18 cellular contexts compared by ENCODE assay signal in the genomic region with DNA sequence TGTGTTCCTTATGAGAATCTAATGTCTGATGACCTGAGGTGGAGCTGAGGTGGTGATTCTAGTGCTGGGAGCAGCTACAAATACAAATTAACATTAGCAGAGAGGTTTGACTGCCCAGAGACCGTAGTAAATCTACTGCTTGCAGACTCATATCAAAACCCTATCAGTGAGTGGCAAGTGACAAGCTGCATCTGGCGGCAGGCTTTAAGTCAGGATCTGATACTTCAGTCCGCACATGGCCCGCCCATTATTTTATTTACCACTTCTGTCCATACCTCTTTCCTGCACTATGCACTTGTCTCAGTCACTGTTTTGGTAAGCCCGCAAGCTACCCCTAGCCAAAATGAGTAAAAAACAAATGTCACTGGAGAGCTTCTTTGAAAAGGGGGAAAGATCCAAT. TPM values are rescaled to one million over a fixed set of nuclear protein-coding genes. Genes with fewer than 3 reads are reported as not detected.
DNase-seq lines count a peak whose midpoint lies in the region; ATAC-seq, FAIRE-seq and TF ChIP-seq lines count a peak whose summit lies in the region.
"Had no signal": no experiment of that assay in that cellular context is flagged by ENCODE, and none has a peak within 500 bp of the region (broad histone marks: within the 10 kb centered on the region; RNA-seq: fewer than 3 reads in every experiment).

No MANE protein-coding gene starts in this region.

- no peak for ATAC-seq in K562

- TF ChIP-seq CTCF in CD14-positive monocyte (IDR thresholded peaks at IDR 0.05) (no peak), OCI-LY1 (IDR thresholded peaks at IDR 0.05; ENCODE audit: low read length) (no peak), K562 (IDR thresholded peaks at IDR 0.05 in 2 of 3, conservative IDR thresholded peaks at IDR 0.05 in 1 of 3; ENCODE audit: insufficient read depth in 2 of 3, low read depth in 1 of 3, low read length in 3 of 3) (no peak), A673 (conservative IDR thresholded peaks at IDR 0.05; ENCODE audit: low read depth, low read length) (no peak), WERI-Rb-1 (IDR thresholded peaks at IDR 0.05; ENCODE audit: low read depth, low read length) (no peak)

- peak overlapping the region in 1 of 2 donors; percentile 23 for H3K4me3 Mint-ChIP-seq in CD14-positive monocyte
- H3K4me3 Mint-ChIP-seq: nephron progenitor cell had no signal

- peaks cover 67% of the 10 kb centered on the region for H3K4me1 ChIP-seq in OCI-LY1 (ENCODE audit: insufficient read depth, low read length, severe bottlenecking)
- peaks cover 0 to 2% of the 10 kb centered on the region in 2 experiments; a peak in 3 of 5 replicates for H3K4me1 ChIP-seq in K562 (replicated peaks in 1 of 2; ENCODE audit: control insufficient read depth in 2 of 2, insufficient read depth in 2 of 2, low read length in 2 of 2)
- H3K4me1 ChIP-seq in A673 (ENCODE audit: insufficient read depth, low read length, poor library complexity, severe bottlenecking) = peaks cover 21% of the 10 kb centered on the region
- H3K4me1 ChIP-seq: sigmoid colon had no signal

- DNase-seq in CD14-positive monocyte (ENCODE audit: low spot score) = no peak
- DNase-seq in GM18507 (ENCODE audit: extremely low spot score, insufficient read length, low read depth) = no peak
- DNase-seq in K562 (ENCODE audit: extremely low read depth in 1 of 4, low spot score in 3 of 4) = no peak
- no peak for DNase-seq in A673 (ENCODE audit: low spot score)
- no peak for DNase-seq in SIG-M5 (lab: John Stamatoyannopoulos, UW)
- no peak for DNase-seq in NCI-H2171 treated with DMSO at 0.1 percent for 48 hours (lab: John Stamatoyannopoulos, UW)
- no peak for DNase-seq in WERI-Rb-1
- DNase-seq: activated gamma-delta T cell treated with Interleukin-2 at 50 U/mL for 16 hours, NCI-H1930, NCI-H774, nephron progenitor cell, sigmoid colon had no signal

- no peak for TF ChIP-seq POLR2A in K562 (conservative IDR thresholded peaks at IDR 0.05)

- peaks cover 32% of the 10 kb centered on the region for H3K79me2 ChIP-seq in OCI-LY1 (ENCODE audit: insufficient read depth, low read length)
- H3K79me2 ChIP-seq in K562 (ENCODE audit: control insufficient read depth, insufficient read depth, low read length) = no peaks in the 10 kb centered on the region
- H3K79me2 ChIP-seq: hepatocyte had no signal

- intact Hi-C loops in CD14-positive monocyte (cut with micrococcal nuclease) = no loop called here
- intact Hi-C loops in K562 (cut with micrococcal nuclease) = no loop called here
- intact Hi-C loops in A673 (cut with micrococcal nuclease; ENCODE audit: unreplicated experiment) = no loop called here

- H3K9me3 ChIP-seq in OCI-LY1 (ENCODE audit: low read length) (peaks cover 9% of the 10 kb centered on the region; the same call in 1 of the 2 replicates), K562 (replicated peaks; ENCODE audit: control insufficient read depth, insufficient read depth, low read depth, low read length) (no peaks in the 10 kb centered on the region), A673 (ENCODE audit: low read depth, low read length, poor library complexity, severe bottlenecking) (no peaks in the 10 kb centered on the region), WERI-Rb-1 (ENCODE audit: severe bottlenecking) (no peaks in the 10 kb centered on the region)
- H3K9me3 ChIP-seq: sigmoid colon had no signal

- 31% methylated on average over 4 of the region's 5 CpGs for WGBS in K562 (ENCODE audit: insufficient coverage, low coverage, missing lambda C conversion rate)

- H3K27ac ChIP-seq in OCI-LY1 (ENCODE audit: low read depth, low read length, poor library complexity, severe bottlenecking) (peak overlapping the region; percentile 98), K562 (ENCODE audit: extremely low read depth, low read depth, low read length) (no peak overlapping the region), A673 (ENCODE audit: low read depth, low read length, poor library complexity, severe bottlenecking) (no peak overlapping the region), WERI-Rb-1 (no peak overlapping the region)
- H3K27ac ChIP-seq: hepatocyte, sigmoid colon, VCaP had no signal

- CTCF ChIA-PET in K562 (lab: Yijun Ruan, JAX; ENCODE audit: low intra/inter-chr PET ratio) = no interaction called here
- CTCF ChIA-PET in A673 (lab: Charles Lee) = no interaction called here

- no peak for TF ChIP-seq EP300 in K562 (IDR thresholded peaks at IDR 0.05; ENCODE audit: low read length)

- H3K36me3 ChIP-seq in OCI-LY1 (ENCODE audit: insufficient read depth, low read length) (peaks cover 46% of the 10 kb centered on the region), K562 (ENCODE audit: control insufficient read depth, insufficient read depth, low read length) (no peaks in the 10 kb centered on the region), A673 (ENCODE audit: insufficient read depth, low read length, poor library complexity, severe bottlenecking) (no peaks in the 10 kb centered on the region), WERI-Rb-1 (no peaks in the 10 kb centered on the region)
- H3K36me3 ChIP-seq: sigmoid colon had no signal

- H3K36me3 Mint-ChIP-seq in CD14-positive monocyte = peaks cover 11 to 16% of the 10 kb centered on the region in 2 donors

- H4K20me1 ChIP-seq in OCI-LY1 (ENCODE audit: insufficient read depth, low read length) (no peaks in the 10 kb centered on the region), K562 (replicated peaks; ENCODE audit: control insufficient read depth, insufficient read depth, low read length) (no peaks in the 10 kb centered on the region)

- POLR2A ChIA-PET in K562 (lab: Yijun Ruan, JAX) (interaction anchor here (0.8 kb wide), 1 partner anchor 12 kb away, joined by 3 read pairs; no protein-coding TSS in a partner anchor), A673 (lab: Charles Lee; ENCODE audit: low non-redundant PET) (no interaction called here)

- H3K9me2 ChIP-seq in OCI-LY1 (ENCODE audit: low read depth, low read length) = no peaks in the 10 kb centered on the region

- BruUV-seq in K562 (replicated peaks; lab: Mats Ljungman, UMichigan) (no TSS peak), A673 (replicated peaks; lab: Mats Ljungman, UMichigan) (no TSS peak)

- H3K27me3 Mint-ChIP-seq in CD14-positive monocyte (ENCODE audit: low read depth in 3 of 3) = peaks cover 0 to 2% (median 0%) of the 10 kb centered on the region in 3 donors

- no peaks in the 10 kb centered on the region for H3K9me1 ChIP-seq in K562 (ENCODE audit: control insufficient read depth, insufficient read depth, low read length)

- H3K4me2 ChIP-seq in OCI-LY1 (ENCODE audit: low read length) = peak overlapping the region; percentile 76
- no peak overlapping the region for H3K4me2 ChIP-seq in K562 (ENCODE audit: insufficient read depth, low read length)
- H3K4me2 ChIP-seq: hepatocyte had no signal

- H3K27ac Mint-ChIP-seq in CD14-positive monocyte = peak overlapping the region in 6 of 7 donors; percentile 36 to 82 (median 68)
- H3K27ac Mint-ChIP-seq: nephron progenitor cell had no signal

- H3K9me3 Mint-ChIP-seq in CD14-positive monocyte = peaks cover 0 to 9% (median 5%) of the 10 kb centered on the region in 7 donors

- H3K27me3 ChIP-seq in OCI-LY1 (ENCODE audit: insufficient read depth, low read length) (no peaks in the 10 kb centered on the region), K562 (ENCODE audit: control insufficient read depth in 2 of 2, insufficient read depth in 2 of 2, low read length in 2 of 2) (no peaks in the 10 kb centered on the region), A673 (replicated peaks; ENCODE audit: insufficient read depth, low read depth, low read length, poor library complexity) (no peaks in the 10 kb centered on the region), WERI-Rb-1 (ENCODE audit: insufficient read depth, low read depth, severe bottlenecking) (no peaks in the 10 kb centered on the region)
- H3K27me3 ChIP-seq: hepatocyte, sigmoid colon had no signal

- peaks cover 4% of the 10 kb centered on the region for H3F3A ChIP-seq in OCI-LY1 (ENCODE audit: insufficient read depth, low read length)

- H3K9ac ChIP-seq in OCI-LY1 (ENCODE audit: low read length) = peak overlapping the region; percentile 46
- no peak overlapping the region for H3K9ac ChIP-seq in K562 (ENCODE audit: insufficient read depth in 1 of 2, low read depth in 2 of 2, low read length in 2 of 2)

- H3K4me1 Mint-ChIP-seq in CD14-positive monocyte = peaks cover 65% of the 10 kb centered on the region
- H3K4me1 Mint-ChIP-seq: nephron progenitor cell had no signal

- FAIRE-seq in GM18507 (lab: Jason Lieb, UNC) = peak; percentile 70
- no peak for FAIRE-seq in K562 (lab: Jason Lieb, UNC)
- FAIRE-seq: G401.6 had no signal

- peak overlapping the region; percentile 44 for H3K4me3 ChIP-seq in OCI-LY1 (ENCODE audit: low read depth, low read length, poor library complexity, severe bottlenecking)
- no peak overlapping the region for H3K4me3 ChIP-seq in K562
- no peak overlapping the region for H3K4me3 ChIP-seq in A673 (ENCODE audit: low read depth, low read length, poor library complexity, severe bottlenecking)
- no peak overlapping the region for H3K4me3 ChIP-seq in WERI-Rb-1 (ENCODE audit: low read depth, low read length)
- H3K4me3 ChIP-seq: hepatocyte, sigmoid colon had no signal

- no peak for TF ChIP-seq RAD21 in K562 (CRISPR knock-in tag; conservative IDR thresholded peaks at IDR 0.05 in 1 of 2, IDR thresholded peaks at IDR 0.05 in 1 of 2)

- in situ Hi-C loops in K562 (cut with MboI) = no loop called here

- H2AFZ ChIP-seq in OCI-LY1 (ENCODE audit: low read length) (no peak overlapping the region), K562 (ENCODE audit: low read depth, low read length) (no peak overlapping the region)
- H2AFZ ChIP-seq: hepatocyte had no signal

RNA-seq across cellular contexts. Expression of a gene that starts 11.4 kb away (rescaled TPM):
- under 1 TPM; 0.41 to 0.62 TPM for polyA plus RNA-seq in CD14-positive monocyte
- 15.9 and 26.7 TPM in 2 replicates for total RNA-seq in K562 (2011; cell fraction: chromatin; rRNA removed; ENCODE audit: low replicate concordance)
- total RNA-seq in K562 (2011; cell fraction: nucleolus; rRNA removed) = 3.2 and 5.2 TPM in 2 replicates
- total RNA-seq in K562 (2011; cell fraction: nucleoplasm; rRNA removed) = 9.3 and 11.1 TPM in 2 replicates
- total RNA-seq in K562 (2014; rRNA removed) = 3.9 and 5.7 TPM in 2 replicates
- total RNA-seq in K562 (2014; rRNA removed; fragmentation: Illumina TruSeq; extraction: Trizol) = 6.0 and 9.6 TPM in 2 replicates
- 7.4 and 8.0 TPM in 2 replicates for total RNA-seq in K562 (2015; rRNA removed; fragmentation: Illumina TruSeq; extraction: Trizol)
- 9.2 and 9.7 TPM in 2 replicates for total RNA-seq in K562 (2021)
- polyA plus RNA-seq in K562 (2011; rRNA removed) = 2.9 and 3.5 TPM in 2 replicates
- polyA plus RNA-seq in K562 (2011; cell fraction: cytosol; rRNA removed) = 1.0 and 1.1 TPM in 2 replicates
- 6.8 and 10.2 TPM in 2 replicates for polyA plus RNA-seq in K562 (2011; cell fraction: nucleus; rRNA removed)
- polyA plus RNA-seq in K562 (2012) = 3.3 and 4.6 TPM in 2 replicates
- 3.2 and 5.1 TPM in 2 replicates for polyA plus RNA-seq in K562 (2014; fragmentation: Illumina TruSeq; extraction: Trizol)
- 1 to 10 TPM; 2.3 to 3.7 TPM for polyA plus RNA-seq in K562 (2014; fragmentation: Nextera tagmentation; extraction: Ambion mirVana)
- polyA plus RNA-seq in K562 (2014; rRNA removed) = 3.5 and 4.6 TPM in 2 replicates
- polyA minus RNA-seq in K562 (2011; rRNA and poly(A)+ RNA removed) = 11.3 and 11.9 TPM in 2 replicates
- 1.7 and 2.1 TPM in 2 replicates for polyA minus RNA-seq in K562 (2011; cell fraction: cytosol; rRNA and poly(A)+ RNA removed)
- 14.0 and 22.1 TPM in 2 replicates for polyA minus RNA-seq in K562 (2011; cell fraction: nucleus; rRNA and poly(A)+ RNA removed)
- 27.3 and 35.7 TPM in 2 replicates for total RNA-seq in A673 (2021)

RNA-seq across cellular contexts. Expression of a gene that starts 25.3 kb away (rescaled TPM):
- polyA plus RNA-seq in CD14-positive monocyte (not detected), K562 (2011; rRNA removed) (not detected in 2 replicates), K562 (2014; fragmentation: Illumina TruSeq; extraction: Trizol) (not detected in 2 replicates), K562 (2014; fragmentation: Nextera tagmentation; extraction: Ambion mirVana) (under 1 TPM in 1 of 2 experiments, not detected in 1; 0.10 TPM), K562 (2014; rRNA removed) (0.01 TPM in 1 of 2 replicates, not detected in the other)
- total RNA-seq in K562 (2011; cell fraction: chromatin; rRNA removed; ENCODE audit: low replicate concordance) = not detected in 2 replicates
- total RNA-seq in K562 (2011; cell fraction: nucleolus; rRNA removed) = not detected in 2 replicates
- total RNA-seq in K562 (2011; cell fraction: nucleoplasm; rRNA removed) = not detected in 2 replicates
- total RNA-seq in K562 (2014; rRNA removed) (not detected in 2 replicates), K562 (2014; rRNA removed; fragmentation: Illumina TruSeq; extraction: Trizol) (not detected in 2 replicates), K562 (2015; rRNA removed; fragmentation: Illumina TruSeq; extraction: Trizol) (not detected in 2 replicates), K562 (2021) (not detected in 2 replicates), A673 (2021) (not detected in 2 replicates)
- polyA plus RNA-seq in K562 (2011; cell fraction: cytosol; rRNA removed) = not detected in 2 replicates
- 0.33 TPM in 1 of 2 replicates, not detected in the other for polyA plus RNA-seq in K562 (2011; cell fraction: nucleus; rRNA removed)
- 0.10 and 0.16 TPM in 2 replicates for polyA plus RNA-seq in K562 (2012)
- not detected in 2 replicates for polyA minus RNA-seq in K562 (2011; rRNA and poly(A)+ RNA removed)
- not detected in 2 replicates for polyA minus RNA-seq in K562 (2011; cell fraction: cytosol; rRNA and poly(A)+ RNA removed)
- polyA minus RNA-seq in K562 (2011; cell fraction: nucleus; rRNA and poly(A)+ RNA removed) = not detected in 2 replicates
- total RNA-seq: epithelial cell of proximal tubule, hepatocyte, sigmoid colon, SK-MEL-5 had no signal
